Comparison of ENCODE assay signal across 8 cellular contexts in the genomic region with DNA sequence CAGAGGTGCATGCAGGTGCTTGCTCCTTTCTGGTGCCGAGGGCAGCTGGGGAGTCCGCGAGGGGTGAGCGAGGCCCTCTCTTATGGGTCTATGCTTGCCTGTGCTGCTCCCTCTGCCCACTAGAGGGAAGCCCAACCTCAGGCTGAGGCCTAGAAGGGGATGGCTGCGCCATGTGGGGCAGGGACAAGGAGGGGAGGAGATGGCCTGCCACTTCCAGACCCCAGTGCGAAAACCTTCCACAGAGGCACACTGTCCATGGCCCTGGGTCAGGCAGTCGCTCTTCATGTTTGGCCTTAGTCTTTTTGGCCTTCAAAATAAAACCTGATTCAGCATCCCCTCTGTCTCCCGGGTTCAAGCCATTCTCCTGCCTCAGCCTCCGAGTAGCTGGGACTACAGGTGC. TPM values are rescaled to one million over a fixed set of nuclear protein-coding genes. Genes with fewer than 3 reads are reported as not detected.
A peak's percentile ranks its signal among the peaks of the same experiment; 100 is the strongest.
DNase-seq lines count a peak whose midpoint lies in the region; ATAC-seq lines count a peak whose summit lies in the region.

No MANE protein-coding gene starts in this region.

- no peaks in the 10 kb centered on the region for H3K9me3 ChIP-seq in CD8-positive, alpha-beta memory T cell (ENCODE audit: low read length)
- H3K9me3 ChIP-seq in HAP-1 = no peaks in the 10 kb centered on the region

- no peak overlapping the region for H3K27ac Mint-ChIP-seq in CD8-positive, alpha-beta memory T cell
- H3K27ac Mint-ChIP-seq in central memory CD8-positive, alpha-beta T cell (ENCODE audit: low read depth) = no peak overlapping the region

- POLR2A ChIA-PET in CD8-positive, alpha-beta memory T cell (lab: Charles Lee) = no interaction called here

- DNase-seq in CD8-positive, alpha-beta memory T cell = peak; percentile 37 to 73 (median 40)
- DNase-seq in HAP-1 (ENCODE audit: low spot score in 2 of 2) (peak; percentile 60 to 86), NCI-H2171 treated with DMSO at 0.1 percent for 48 hours (lab: John Stamatoyannopoulos, UW) (peak; percentile 44), left kidney (ENCODE audit: low read depth, low spot score) (peak; percentile 82)
- peak; percentile 28 to 42 for DNase-seq in central memory CD8-positive, alpha-beta T cell (ENCODE audit: low spot score in 2 of 2)
- peak; percentile 40 to 69 (median 42) for DNase-seq in stimulated activated CD4-positive, alpha-beta T cell treated with anti-CD3 and anti-CD28 coated beads, TNF-alpha, amount 100 ng/mL, for 24 hours (ENCODE audit: low read depth in 3 of 3)

- H3K36me3 Mint-ChIP-seq in CD8-positive, alpha-beta memory T cell = no peaks in the 10 kb centered on the region
- H3K36me3 Mint-ChIP-seq in central memory CD8-positive, alpha-beta T cell (ENCODE audit: insufficient read depth) = no peaks in the 10 kb centered on the region

- H3K4me1 ChIP-seq in CD8-positive, alpha-beta memory T cell (ENCODE audit: insufficient read depth, low read length) = peaks cover 6% of the 10 kb centered on the region
- H3K4me1 ChIP-seq in HAP-1 = no peaks in the 10 kb centered on the region

- H3K27ac ChIP-seq in CD8-positive, alpha-beta memory T cell (ENCODE audit: low read depth, low read length) = no peak overlapping the region

- no peaks in the 10 kb centered on the region for H3K36me3 ChIP-seq in CD8-positive, alpha-beta memory T cell (ENCODE audit: insufficient read depth, low read length)
- no peaks in the 10 kb centered on the region for H3K36me3 ChIP-seq in HAP-1 (replicated peaks)

- no peaks in the 10 kb centered on the region for H3K27me3 ChIP-seq in CD8-positive, alpha-beta memory T cell (ENCODE audit: insufficient read depth, low read length, poor library complexity, severe bottlenecking)
- H3K27me3 ChIP-seq in HAP-1 (ENCODE audit: low read depth) = peaks cover 7% of the 10 kb centered on the region

- no peaks in the 10 kb centered on the region for H3K9me3 Mint-ChIP-seq in CD8-positive, alpha-beta memory T cell
- H3K9me3 Mint-ChIP-seq in central memory CD8-positive, alpha-beta T cell = no peaks in the 10 kb centered on the region

- peak; percentile 87 to 91 for ATAC-seq in activated CD4-positive, CD25-positive, alpha-beta regulatory T cell treated with anti-CD3 and anti-CD28 coated beads, Interleukin-2, amount 50 U/mL, for 24 hours
- peak; percentile 66 for ATAC-seq in central memory CD8-positive, alpha-beta T cell (replicated peaks; ENCODE audit: extremely low read depth, poor library complexity, severe bottlenecking)
- no peak for ATAC-seq in GM18511 (IDR thresholded peaks at IDR 0.05; ENCODE audit: unreplicated experiment)

- CTCF ChIA-PET in CD8-positive, alpha-beta memory T cell (lab: Charles Lee) = interaction anchor here (0.8 to 7.8 kb wide), 4 partner anchors 35 to 72 kb away, joined by 3 to 185 read pairs (median 46); no protein-coding TSS in a partner anchor

- in situ Hi-C loops in HAP-1 (cut with MboI; ENCODE audit: low sequenced_read_pairs) = no loop called here

- H3K4me1 Mint-ChIP-seq in CD8-positive, alpha-beta memory T cell = peaks cover 6 to 7% (median 7%) of the 10 kb centered on the region in 3 donors
- peaks cover 8% of the 10 kb centered on the region for H3K4me1 Mint-ChIP-seq in central memory CD8-positive, alpha-beta T cell

- H3K4me3 ChIP-seq in CD8-positive, alpha-beta memory T cell (ENCODE audit: low read length) = no peak overlapping the region
- no peak overlapping the region for H3K4me3 ChIP-seq in HAP-1

- no peak overlapping the region for H3K4me3 Mint-ChIP-seq in CD8-positive, alpha-beta memory T cell
- H3K4me3 Mint-ChIP-seq in central memory CD8-positive, alpha-beta T cell = no peak overlapping the region

- peaks cover 4 to 17% of the 10 kb centered on the region in 2 donors for H3K27me3 Mint-ChIP-seq in CD8-positive, alpha-beta memory T cell
- no peaks in the 10 kb centered on the region for H3K27me3 Mint-ChIP-seq in central memory CD8-positive, alpha-beta T cell

RNA-seq across cellular contexts. Expression of a gene that starts 14.0 kb away (rescaled TPM):
- total RNA-seq in CD8-positive, alpha-beta memory T cell = not detected
- not detected for polyA plus RNA-seq in CD8-positive, alpha-beta memory T cell

RNA-seq across cellular contexts. Expression of a gene that starts 44.7 kb away (rescaled TPM):
- under 1 TPM in 1 of 2 experiments, not detected in 1; 0.53 TPM for total RNA-seq in CD8-positive, alpha-beta memory T cell
- 0.84 TPM for polyA plus RNA-seq in CD8-positive, alpha-beta memory T cell

RNA-seq across cellular contexts. Expression of a gene that starts 44.9 kb away (rescaled TPM):
- total RNA-seq in CD8-positive, alpha-beta memory T cell = 100 to 1,000 TPM; 526 to 528 TPM
- polyA plus RNA-seq in CD8-positive, alpha-beta memory T cell = 199 TPM
